ENCODE assay signal across 11 cellular contexts in genomic region chr5:16179936-16180788, GRCh38. TPM values are rescaled to one million over a fixed set of nuclear protein-coding genes. Genes with fewer than 3 reads are reported as not detected.
A peak's percentile ranks its signal among the peaks of the same experiment; 100 is the strongest.
DNase-seq lines count a peak whose midpoint lies in the region; ATAC-seq, FAIRE-seq and TF ChIP-seq lines count a peak whose summit lies in the region.
"Had no signal": no experiment of that assay in that cellular context is flagged by ENCODE, and none has a peak within 500 bp of the region (broad histone marks: within the 10 kb centered on the region; RNA-seq: fewer than 3 reads in every experiment).

No MANE protein-coding gene starts in this region.

- peak overlapping the region; percentile 80 for H3K4me3 ChIP-seq in cardiac muscle cell
- H3K4me3 ChIP-seq in ectodermal cell (ENCODE audit: insufficient read depth, low read depth, low read length), result peak overlapping the region; percentile 44
- H3K4me3 ChIP-seq in mesodermal cell (ENCODE audit: extremely low read depth, insufficient read depth, low read length, poor library complexity, severe bottlenecking), result peak overlapping the region; percentile 33
- peak overlapping the region in 3 of 4 donors; percentile 20 to 23 (median 22) for H3K4me3 ChIP-seq in upper lobe of left lung

- ATAC-seq in upper lobe of left lung (ENCODE audit: low FRiP score in 2 of 2), result no peak
- no peak for ATAC-seq in GM18909 (IDR thresholded peaks at IDR 0.05; ENCODE audit: poor library complexity, unreplicated experiment)

- H3K36me3 ChIP-seq in cardiac muscle cell, result no peaks in the 10 kb centered on the region
- H3K36me3 ChIP-seq in ectodermal cell (ENCODE audit: control insufficient read depth, insufficient read depth, low read length), result no peaks in the 10 kb centered on the region
- no peaks in the 10 kb centered on the region for H3K36me3 ChIP-seq in mesodermal cell (ENCODE audit: control insufficient read depth, insufficient read depth, low read length)
- no peaks in the 10 kb centered on the region for H3K36me3 ChIP-seq in upper lobe of left lung
- H3K36me3 ChIP-seq: spleen had no signal

- peak in 1 of 2 donors; percentile 25 for DNase-seq in cardiac muscle cell (ENCODE audit: low read depth in 1 of 2, low spot score in 1 of 2)
- DNase-seq in cardiac septum (ENCODE audit: low spot score), result no peak
- peak in 1 of 2 donors; percentile 72 for DNase-seq in upper lobe of left lung
- no peak for DNase-seq in GM12891 (ENCODE audit: insufficient read length, low spot score)
- DNase-seq in HTR-8/SVneo (ENCODE audit: insufficient read length, low spot score), result no peak
- DNase-seq: EL, spleen had no signal

- FAIRE-seq in GM12891 (lab: Jason Lieb, UNC) (no peak), HTR-8/SVneo (lab: Jason Lieb, UNC) (no peak)

- WGBS in ectodermal cell, 2 experiments, result 2 to 3% methylated on average over 63 of the region's 63 CpGs
- WGBS in mesodermal cell (ENCODE audit: insufficient coverage in 2 of 2), 2 experiments, result 3% methylated on average over 43 to 57 of the region's 63 CpGs
- WGBS in upper lobe of left lung, 2 donors, result 4% methylated on average over 27 to 50 of the region's 63 CpGs

- no peak for TF ChIP-seq EP300 in upper lobe of left lung (IDR thresholded peaks at IDR 0.05)

- H3K27ac ChIP-seq in cardiac muscle cell (no peak overlapping the region), ectodermal cell (ENCODE audit: insufficient read depth, low read depth, low read length, poor library complexity, severe bottlenecking) (no peak overlapping the region), mesodermal cell (ENCODE audit: low read depth, low read length, severe bottlenecking) (no peak overlapping the region), upper lobe of left lung (no peak overlapping the region)
- H3K27ac ChIP-seq: spleen had no signal

- H3K27me3 ChIP-seq in cardiac muscle cell, result peaks cover 66% of the 10 kb centered on the region
- H3K27me3 ChIP-seq in ectodermal cell (ENCODE audit: control insufficient read depth, insufficient read depth, low read length, poor library complexity, severe bottlenecking), result peaks cover 66% of the 10 kb centered on the region
- H3K27me3 ChIP-seq in upper lobe of left lung, result peaks cover 0 to 21% (median 12%) of the 10 kb centered on the region in 4 donors

- TF ChIP-seq CTCF in cardiac muscle cell (IDR thresholded peaks at IDR 0.05; ENCODE audit: low read depth, low read length), result no peak
- no peak for TF ChIP-seq CTCF in upper lobe of left lung (IDR thresholded peaks at IDR 0.05)

- H3K9me3 ChIP-seq in cardiac muscle cell (ENCODE audit: low read depth) (no peaks in the 10 kb centered on the region), ectodermal cell (ENCODE audit: control insufficient read depth, low read length) (no peaks in the 10 kb centered on the region), mesodermal cell (ENCODE audit: control insufficient read depth, low read length) (no peaks in the 10 kb centered on the region), upper lobe of left lung (peaks cover 0 to 4% (median 0%) of the 10 kb centered on the region in 4 donors)

- H3K4me1 ChIP-seq in cardiac muscle cell (ENCODE audit: low read depth) (peaks cover 8% of the 10 kb centered on the region), ectodermal cell (ENCODE audit: control insufficient read depth, insufficient read depth, low read length) (no peaks in the 10 kb centered on the region), mesodermal cell (ENCODE audit: control insufficient read depth, insufficient read depth, low read length, poor library complexity, severe bottlenecking) (no peaks in the 10 kb centered on the region), upper lobe of left lung (peaks cover 0 to 15% (median 3%) of the 10 kb centered on the region in 4 donors)

- intact Hi-C loops in cardiac septum (cut with DNase I), result loop anchor here (5.0 kb wide), 1 partner anchor 272 kb away; no protein-coding TSS in a partner anchor

- TF ChIP-seq POLR2A in upper lobe of left lung (IDR thresholded peaks at IDR 0.05) (no peak), GM12891 (IDR thresholded peaks at IDR 0.05; ENCODE audit: low read depth, low read length) (no peak)

TF ChIP-seq in GM12891, 5 proteins besides CTCF, POLR2A, EP300 and RAD21:
- no peak for TF ChIP-seq PAX5 (IDR thresholded peaks at IDR 0.05; ENCODE audit: insufficient read depth, low read length, severe bottlenecking)
- no peak for TF ChIP-seq POU2F2 (IDR thresholded peaks at IDR 0.05; ENCODE audit: low read depth, low read length)
- TF ChIP-seq TAF1 (IDR thresholded peaks at IDR 0.05; ENCODE audit: low read depth, low read length), result no peak
- TF ChIP-seq POLR2AphosphoS5 (IDR thresholded peaks at IDR 0.05; ENCODE audit: low read depth, low read length), result no peak
- no peak for TF ChIP-seq SPI1 (IDR thresholded peaks at IDR 0.05; ENCODE audit: low read depth, low read length)

RNA-seq across cellular contexts. Expression of gene MARCHF11, which starts 0.6 kb away (rescaled TPM):
- total RNA-seq in cardiac muscle cell (3.0 and 5.1 TPM in 2 replicates), cardiac septum (1.3 TPM), upper lobe of left lung (not detected)
- 5.4 and 6.4 TPM in 2 replicates for polyA plus RNA-seq in cardiac muscle cell
- polyA plus RNA-seq in ectodermal cell (2013, experiment 1 of 4), result 0.35 TPM
- 0.91 TPM for polyA plus RNA-seq in ectodermal cell (2013, experiment 2 of 4)
- polyA plus RNA-seq in ectodermal cell (2013, experiment 3 of 4), result 0.75 TPM
- polyA plus RNA-seq in ectodermal cell (2013, experiment 4 of 4), result 0.97 TPM
- 0.96 TPM for polyA plus RNA-seq in mesodermal cell (2013, experiment 1 of 2)
- polyA plus RNA-seq in mesodermal cell (2013, experiment 2 of 2), result 0.71 TPM
- not detected for polyA plus RNA-seq in GM12891 (2012; ENCODE audit: low read depth, missing spikeins)
- total RNA-seq: NCI-H460, spleen had no signal
- polyA plus RNA-seq: spleen had no signal

Comparison
In these comparisons a context has a peak if more than half of its experiments do, and no peak if none do; other contexts are left out.
1. H3K4me3 ChIP-seq: peak in every context shown above with its lines; median percentile 80 in cardiac muscle cell; 44 in ectodermal cell; 33 in mesodermal cell; 22 in upper lobe of left lung.